Comparison of ENCODE assay signal across 16 cellular contexts in genomic region chr3:64010199-64010598, GRCh38.
"Had no signal": no experiment of that assay in that cellular context is flagged by ENCODE, and none has a peak within 500 bp of the region (broad histone marks: within the 10 kb centered on the region; RNA-seq: fewer than 3 reads in every experiment).

No MANE protein-coding gene starts in this region.

- H3K4me1 ChIP-seq: psoas muscle had no signal

- DNase-seq: activated CD4-positive, alpha-beta T cell treated with anti-CD3 and anti-CD28 coated beads, Interleukin-2, amount 50 U/mL, for 1 hour; activated effector memory CD4-positive, alpha-beta T cell treated with Interleukin-2 at 50 U/mL for 16 hours; effector CD8-positive, alpha-beta T cell; heart right ventricle; kidney glomerular epithelial cell; psoas muscle; right cardiac atrium; T-helper 1 cell; T1000; testis; upper lobe of left lung had no signal

- H3K4me3 ChIP-seq: cardiac muscle cell, heart right ventricle, psoas muscle, skin epidermis, testis, upper lobe of left lung had no signal

- H3K4me3 Mint-ChIP-seq: dendritic cell treated with granulocyte-macrophage colony-stimulating factor and Interleukin-4, amounts not matched to agents 40 ng/mL and 50 ng/mL, for 4 days; memory B cell; neural crest cell had no signal

- H3K27ac Mint-ChIP-seq: dendritic cell treated with granulocyte-macrophage colony-stimulating factor and Interleukin-4, amounts not matched to agents 40 ng/mL and 50 ng/mL, for 4 days had no signal

- H3K4me1 Mint-ChIP-seq: neural crest cell had no signal

- H3K9me3 Mint-ChIP-seq: dendritic cell treated with granulocyte-macrophage colony-stimulating factor and Interleukin-4, amounts not matched to agents 40 ng/mL and 50 ng/mL, for 4 days; memory B cell; neural crest cell had no signal

- H3K27me3 ChIP-seq: cardiac muscle cell, heart right ventricle, testis, upper lobe of left lung had no signal

- H3K27me3 Mint-ChIP-seq: dendritic cell treated with granulocyte-macrophage colony-stimulating factor and Interleukin-4, amounts not matched to agents 40 ng/mL and 50 ng/mL, for 4 days; memory B cell had no signal

- H3K9me3 ChIP-seq: heart right ventricle, psoas muscle, testis, upper lobe of left lung had no signal

- H3K27ac ChIP-seq: cardiac muscle cell, heart right ventricle, psoas muscle, skin epidermis, testis, upper lobe of left lung had no signal
